1 cellular context compared by ENCODE assay signal in the genomic region with DNA sequence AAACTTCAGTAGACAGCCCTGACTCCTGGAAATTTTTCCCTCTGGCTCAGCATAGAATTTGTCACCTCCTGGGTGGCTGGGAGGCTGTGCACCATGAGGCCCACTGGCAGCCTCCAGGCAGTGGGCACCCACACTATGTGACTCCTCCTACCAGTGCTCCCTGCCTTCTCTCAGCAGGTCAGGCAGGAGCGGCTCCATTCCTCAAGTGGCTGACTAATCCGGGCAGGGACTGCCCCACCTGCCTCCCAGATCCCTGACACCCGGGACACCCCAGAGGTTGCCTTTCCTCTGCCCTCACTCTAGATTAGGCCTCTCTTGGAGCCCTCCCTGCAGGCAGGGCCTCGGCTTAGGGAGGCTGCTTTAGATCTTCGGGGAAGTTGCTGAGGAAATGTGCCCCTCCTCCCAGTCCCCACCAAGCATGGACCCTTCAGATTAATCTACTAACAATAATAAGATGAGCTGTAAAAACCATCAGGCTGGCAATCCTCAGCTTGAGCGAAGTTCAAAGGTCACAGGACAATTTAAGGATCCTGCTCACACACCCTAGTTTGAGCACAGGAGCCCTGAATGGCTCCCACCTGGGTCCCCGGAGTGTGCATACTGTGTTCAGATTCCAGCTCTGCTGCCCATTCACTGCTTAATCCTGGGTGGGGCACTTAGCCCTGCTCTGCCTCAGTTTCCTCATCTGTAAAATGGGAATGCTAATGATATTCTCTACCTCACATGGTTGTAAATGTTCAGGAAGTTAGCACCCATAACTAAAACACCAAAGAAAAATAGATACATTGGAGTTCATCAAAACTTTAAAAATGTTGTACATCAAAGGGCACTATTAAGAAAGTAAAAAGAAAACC.
TF ChIP-seq lines count a peak whose summit lies in the region.

No MANE protein-coding gene starts in this region.

TF ChIP-seq in H1, 55 proteins besides CTCF, POLR2A, EP300 and RAD21:
- no peak for TF ChIP-seq CBX5 (IDR thresholded peaks at IDR 0.05; ENCODE audit: low read depth, low read length)
- no peak for TF ChIP-seq BACH1 (IDR thresholded peaks at IDR 0.05; ENCODE audit: low read length)
- TF ChIP-seq CBX8 (IDR thresholded peaks at IDR 0.05; ENCODE audit: borderline replicate concordance, low read depth, low read length), result no peak
- TF ChIP-seq TAF7 (optimal IDR thresholded peaks at IDR 0.05; ENCODE audit: borderline replicate concordance, low read depth, low read length), result no peak
TF ChIP-seq in H1: peak in this region for 0.
